ENCODE assay signal across 8 cellular contexts in genomic region chr1:184075040-184076029, GRCh38. TPM values are rescaled to one million over a fixed set of nuclear protein-coding genes. Genes with fewer than 3 reads are reported as not detected.
DNase-seq lines count a peak whose midpoint lies in the region; ATAC-seq and TF ChIP-seq lines count a peak whose summit lies in the region.

No MANE protein-coding gene starts in this region.

- no peaks in the 10 kb centered on the region for H3K27me3 ChIP-seq in KMS-11 (ENCODE audit: insufficient read depth, low read depth)
- H3K27me3 ChIP-seq in dorsolateral prefrontal cortex, result no peaks in the 10 kb centered on the region
- H3K27me3 ChIP-seq in mesenchymal stem cell (ENCODE audit: control insufficient read depth in 1 of 2, insufficient read depth in 1 of 2, low read length in 2 of 2), result no peaks in the 10 kb centered on the region

- H3K79me1 ChIP-seq in mesenchymal stem cell (replicated peaks; ENCODE audit: low read length, poor library complexity, severe bottlenecking), result peaks cover 3% of the 10 kb centered on the region

- CTCF ChIA-PET in OCI-LY7 (lab: Charles Lee; ENCODE audit: unreplicated experiment), result no interaction called here

- H3K4ac ChIP-seq in mesenchymal stem cell (ENCODE audit: low read depth in 1 of 2, low read length in 2 of 2), result no peak overlapping the region

- TF ChIP-seq CTCF in KMS-11 (conservative IDR thresholded peaks at IDR 0.05; ENCODE audit: low read depth, low read length) (peak; percentile 91), OCI-LY7 (conservative IDR thresholded peaks at IDR 0.05; ENCODE audit: low read length) (peak; percentile 84), dorsolateral prefrontal cortex (IDR thresholded peaks at IDR 0.05 in 54 of 56, conservative IDR thresholded peaks at IDR 0.05 in 2 of 56; ENCODE audit: low read depth in 1 of 56, partially characterized antibody in 56 of 56) (peak; percentile 69 to 98 (median 84))

- H3K18ac ChIP-seq in mesenchymal stem cell (ENCODE audit: low read depth in 1 of 2, low read length in 2 of 2), result no peak overlapping the region

- no peaks in the 10 kb centered on the region for H3K27me3 Mint-ChIP-seq in activated naive CD8-positive, alpha-beta T cell treated with anti-CD3 and anti-CD28 coated beads, Interleukin-2, amount 10 ng/mL, durations not matched to agents 7 days and 5 days
- no peaks in the 10 kb centered on the region for H3K27me3 Mint-ChIP-seq in activated naive CD8-positive, alpha-beta T cell treated with anti-CD3 and anti-CD28 coated beads for 36 hours

- no peaks in the 10 kb centered on the region for H3K9me2 ChIP-seq in OCI-LY7 (ENCODE audit: insufficient read depth, low read length)

- H3K9me3 ChIP-seq in OCI-LY7 (ENCODE audit: low read length) (no peaks in the 10 kb centered on the region; the same call in 1 of the 2 replicates), mesenchymal stem cell (ENCODE audit: control insufficient read depth, low read length) (peaks cover 6% of the 10 kb centered on the region)

- H2BK12ac ChIP-seq in mesenchymal stem cell (ENCODE audit: low read length in 2 of 2), result no peak overlapping the region

- 0 out of 2 replicates have a peak, but pooled peaks cover 2% of the 10 kb centered on the region for H3K36me3 ChIP-seq in KMS-11 (ENCODE audit: insufficient read depth)
- no peaks in the 10 kb centered on the region for H3K36me3 ChIP-seq in OCI-LY7 (ENCODE audit: insufficient read depth, low read length)
- H3K36me3 ChIP-seq in mesenchymal stem cell (ENCODE audit: control insufficient read depth in 1 of 2, insufficient read depth in 2 of 2, low read depth in 1 of 2, low read length in 2 of 2), result peaks cover 0 to 3% of the 10 kb centered on the region in 2 experiments

- H2BK120ac ChIP-seq in mesenchymal stem cell (ENCODE audit: low read depth, low read length), result no peak overlapping the region

- no peak overlapping the region for H2BK15ac ChIP-seq in mesenchymal stem cell (ENCODE audit: low read depth, poor library complexity, severe bottlenecking)

- no peak overlapping the region for H2BK5ac ChIP-seq in mesenchymal stem cell (ENCODE audit: low read depth, low read length, poor library complexity, severe bottlenecking)

- DNase-seq in activated naive CD8-positive, alpha-beta T cell treated with anti-CD3 and anti-CD28 coated beads, Interleukin-2, amount 10 ng/mL, durations not matched to agents 7 days and 5 days, result no peak
- no peak for DNase-seq in activated naive CD8-positive, alpha-beta T cell treated with anti-CD3 and anti-CD28 coated beads for 36 hours
- DNase-seq in OCI-LY7 (ENCODE audit: low spot score), result peak; percentile 49
- DNase-seq in dorsolateral prefrontal cortex, result peak in 3 of 10 donors; percentile 10 to 53 (median 36)
- peak; percentile 75 for DNase-seq in mesenchymal stem cell

- no peaks in the 10 kb centered on the region for H3K79me2 ChIP-seq in KMS-11 (ENCODE audit: insufficient read depth, low read depth)
- no peaks in the 10 kb centered on the region for H3K79me2 ChIP-seq in OCI-LY7 (ENCODE audit: insufficient read depth, low read depth, low read length)

- no peak overlapping the region for H3K14ac ChIP-seq in mesenchymal stem cell (ENCODE audit: low read length in 2 of 2)

- BruUV-seq in OCI-LY7 (replicated peaks; lab: Mats Ljungman, UMichigan), result no TSS peak

- H4K20me1 ChIP-seq in KMS-11 (ENCODE audit: insufficient read depth), result no peaks in the 10 kb centered on the region
- no peaks in the 10 kb centered on the region for H4K20me1 ChIP-seq in OCI-LY7 (ENCODE audit: insufficient read depth, low read length)

- H3K4me3 ChIP-seq in KMS-11 (IDR thresholded peaks at IDR 0.05; ENCODE audit: insufficient read depth, low read depth, low read length) (no peak overlapping the region), OCI-LY7 (ENCODE audit: low read depth, low read length, poor library complexity, severe bottlenecking) (no peak overlapping the region), dorsolateral prefrontal cortex (no peak overlapping the region), mesenchymal stem cell (ENCODE audit: insufficient read depth in 1 of 2, low read depth in 1 of 2, low read length in 2 of 2) (no peak overlapping the region)

- peak; percentile 63 for ATAC-seq in activated naive CD8-positive, alpha-beta T cell treated with anti-CD3 and anti-CD28 coated beads, Interleukin-2, amount 10 ng/mL, durations not matched to agents 7 days and 5 days (ENCODE audit: low read depth)
- ATAC-seq in GM21360 (IDR thresholded peaks at IDR 0.05; ENCODE audit: unreplicated experiment) (no peak), GM19324 (IDR thresholded peaks at IDR 0.05; ENCODE audit: low FRiP score, unreplicated experiment) (no peak)

- H3K9me3 Mint-ChIP-seq in activated naive CD8-positive, alpha-beta T cell treated with anti-CD3 and anti-CD28 coated beads, Interleukin-2, amount 10 ng/mL, durations not matched to agents 7 days and 5 days, result no peaks in the 10 kb centered on the region
- H3K9me3 Mint-ChIP-seq in activated naive CD8-positive, alpha-beta T cell treated with anti-CD3 and anti-CD28 coated beads for 36 hours, result peaks cover 3% of the 10 kb centered on the region

- no peak overlapping the region for H2AFZ ChIP-seq in KMS-11 (ENCODE audit: low read depth)
- H2AFZ ChIP-seq in OCI-LY7 (ENCODE audit: low read length), result no peak overlapping the region
- no peak overlapping the region for H2AFZ ChIP-seq in mesenchymal stem cell (ENCODE audit: low read depth, low read length)

- H3K36me3 Mint-ChIP-seq in activated naive CD8-positive, alpha-beta T cell treated with anti-CD3 and anti-CD28 coated beads, Interleukin-2, amount 10 ng/mL, durations not matched to agents 7 days and 5 days, result peaks cover 10% of the 10 kb centered on the region
- peaks cover 20% of the 10 kb centered on the region for H3K36me3 Mint-ChIP-seq in activated naive CD8-positive, alpha-beta T cell treated with anti-CD3 and anti-CD28 coated beads for 36 hours

- POLR2A ChIA-PET in activated naive CD8-positive, alpha-beta T cell treated with anti-CD3 and anti-CD28 coated beads, Interleukin-2, amount 10 ng/mL, durations not matched to agents 7 days and 5 days (lab: Charles Lee), result no interaction called here
- POLR2A ChIA-PET in OCI-LY7 (lab: Charles Lee), result interaction anchor here (0.6 kb wide), 1 partner anchor 292 kb away, joined by 3 read pairs; no protein-coding TSS in a partner anchor

- no peak overlapping the region for H3K23ac ChIP-seq in mesenchymal stem cell (ENCODE audit: low read length in 2 of 2)

- intact Hi-C loops in OCI-LY7 (cut with micrococcal nuclease; ENCODE audit: unreplicated experiment) (loop anchor here (1.0 kb wide), 1 partner anchor 147 kb away; no protein-coding TSS in a partner anchor), dorsolateral prefrontal cortex (cut with DNase I) (loop anchor here (2.0 to 10.0 kb wide), 6 partner anchors 147 to 617 kb away; no protein-coding TSS in a partner anchor)

- H3K4me1 ChIP-seq in KMS-11 (ENCODE audit: low read depth, poor library complexity, severe bottlenecking) (peaks cover 24% of the 10 kb centered on the region), OCI-LY7 (ENCODE audit: insufficient read depth, low read length, poor library complexity, severe bottlenecking) (no peaks in the 10 kb centered on the region), mesenchymal stem cell (ENCODE audit: control insufficient read depth, insufficient read depth, low read depth, low read length) (no peaks in the 10 kb centered on the region)

- no peak overlapping the region for H3K27ac Mint-ChIP-seq in activated naive CD8-positive, alpha-beta T cell treated with anti-CD3 and anti-CD28 coated beads, Interleukin-2, amount 10 ng/mL, durations not matched to agents 7 days and 5 days
- H3K27ac Mint-ChIP-seq in activated naive CD8-positive, alpha-beta T cell treated with anti-CD3 and anti-CD28 coated beads for 36 hours, result no peak overlapping the region

- H3K4me3 Mint-ChIP-seq in activated naive CD8-positive, alpha-beta T cell treated with anti-CD3 and anti-CD28 coated beads, Interleukin-2, amount 10 ng/mL, durations not matched to agents 7 days and 5 days, result no peak overlapping the region
- no peak overlapping the region for H3K4me3 Mint-ChIP-seq in activated naive CD8-positive, alpha-beta T cell treated with anti-CD3 and anti-CD28 coated beads for 36 hours

- WGBS in mesenchymal stem cell, result 83% methylated on average over 1 of the region's 4 CpGs

- no peak overlapping the region for H3K4me2 ChIP-seq in KMS-11
- no peak overlapping the region for H3K4me2 ChIP-seq in OCI-LY7 (ENCODE audit: low read length)
- H3K4me2 ChIP-seq in mesenchymal stem cell (ENCODE audit: low read length, poor library complexity, severe bottlenecking), result no peak overlapping the region

- no peak overlapping the region for H2AK5ac ChIP-seq in mesenchymal stem cell (ENCODE audit: low read length, severe bottlenecking)

- H4K91ac ChIP-seq in mesenchymal stem cell (ENCODE audit: low read length), result no peak overlapping the region

- H3K9ac ChIP-seq in KMS-11 (no peak overlapping the region), mesenchymal stem cell (ENCODE audit: low read length) (peak overlapping the region; percentile 33)

- H3K4me1 Mint-ChIP-seq in activated naive CD8-positive, alpha-beta T cell treated with anti-CD3 and anti-CD28 coated beads, Interleukin-2, amount 10 ng/mL, durations not matched to agents 7 days and 5 days, result peaks cover 5% of the 10 kb centered on the region
- peaks cover 27% of the 10 kb centered on the region for H3K4me1 Mint-ChIP-seq in activated naive CD8-positive, alpha-beta T cell treated with anti-CD3 and anti-CD28 coated beads for 36 hours

- no peak overlapping the region for H4K8ac ChIP-seq in mesenchymal stem cell (ENCODE audit: low read length)

- H3K27ac ChIP-seq in KMS-11, result no peak overlapping the region
- no peak overlapping the region for H3K27ac ChIP-seq in OCI-LY7 (ENCODE audit: low read depth, low read length, poor library complexity, severe bottlenecking)
- H3K27ac ChIP-seq in dorsolateral prefrontal cortex, result peak overlapping the region in 55 of 59 donors; percentile 21 to 86 (median 69)
- H3K27ac ChIP-seq in mesenchymal stem cell (ENCODE audit: low read length, poor library complexity, severe bottlenecking), result no peak overlapping the region

RNA-seq across cellular contexts. Expression of gene TSEN15, which starts 23.8 kb away (rescaled TPM):
- total RNA-seq in activated naive CD8-positive, alpha-beta T cell treated with anti-CD3 and anti-CD28 coated beads, Interleukin-2, amount 10 ng/mL, durations not matched to agents 7 days and 5 days, result 10 to 100 TPM; 36.5 to 40.0 TPM
- 10 to 100 TPM; 45.0 to 48.3 TPM for total RNA-seq in activated naive CD8-positive, alpha-beta T cell treated with anti-CD3 and anti-CD28 coated beads for 36 hours
- total RNA-seq in OCI-LY7 (2014; rRNA removed; shearing (Covaris generic)), result 39.8 and 42.5 TPM in 2 replicates
- total RNA-seq in OCI-LY7 (2022), result 45.1 and 45.6 TPM in 2 replicates
- total RNA-seq in dorsolateral prefrontal cortex, result 10 to 100 TPM; 22.0 to 71.3 (median 38.2) TPM
- 32.4 TPM for polyA plus RNA-seq in mesenchymal stem cell (2013, experiment 1 of 2)
- 34.3 TPM for polyA plus RNA-seq in mesenchymal stem cell (2013, experiment 2 of 2)

RNA-seq across cellular contexts. Expression of gene COLGALT2, which starts 37.8 kb away (rescaled TPM):
- total RNA-seq in activated naive CD8-positive, alpha-beta T cell treated with anti-CD3 and anti-CD28 coated beads, Interleukin-2, amount 10 ng/mL, durations not matched to agents 7 days and 5 days, result 1 to 10 TPM; 1.7 to 2.3 TPM
- total RNA-seq in activated naive CD8-positive, alpha-beta T cell treated with anti-CD3 and anti-CD28 coated beads for 36 hours, result 1 to 10 TPM in 1 of 2 experiments, under 1 TPM in 1; 0.94 to 1.1 TPM
- 0.03 TPM in 1 of 2 replicates, not detected in the other for total RNA-seq in OCI-LY7 (2014; rRNA removed; shearing (Covaris generic))
- 0.10 TPM in 1 of 2 replicates, not detected in the other for total RNA-seq in OCI-LY7 (2022)
- total RNA-seq in dorsolateral prefrontal cortex, result 10 to 100 TPM; 33.1 to 91.2 (median 49.7) TPM
- 2.2 TPM for polyA plus RNA-seq in mesenchymal stem cell (2013, experiment 1 of 2)
- polyA plus RNA-seq in mesenchymal stem cell (2013, experiment 2 of 2), result 2.3 TPM

Comparison
In these comparisons a context has a peak if more than half of its experiments do, and no peak if none do; other contexts are left out.
1. DNase-seq: peak in OCI-LY7 (single experiment) and mesenchymal stem cell (single experiment); none in activated naive CD8-positive, alpha-beta T cell treated with anti-CD3 and anti-CD28 coated beads, Interleukin-2, amount 10 ng/mL, durations not matched to agents 7 days and 5 days (single experiment) and activated naive CD8-positive, alpha-beta T cell treated with anti-CD3 and anti-CD28 coated beads for 36 hours (single experiment).
2. H3K27ac ChIP-seq: peak in dorsolateral prefrontal cortex (55 of 59); none in KMS-11 (single experiment), OCI-LY7 (single experiment) and mesenchymal stem cell (single experiment).
3. RNA of gene COLGALT2, which starts 37.8 kb away (total RNA-seq): 33.1 to 91.2 TPM in dorsolateral prefrontal cortex; 1.7 to 2.3 TPM in activated naive CD8-positive, alpha-beta T cell treated with anti-CD3 and anti-CD28 coated beads, Interleukin-2, amount 10 ng/mL, durations not matched to agents 7 days and 5 days, 0.94 to 1.1 TPM in activated naive CD8-positive, alpha-beta T cell treated with anti-CD3 and anti-CD28 coated beads for 36 hours and 0.03 to 0.10 TPM in OCI-LY7; every median in the first group is over 10 times any median in the second.
4. Peak in every context shown above with its lines, with median percentiles within 50 percentile points of each other: CTCF ChIP-seq.